Comparison of ENCODE assay signal across 8 cellular contexts in the genomic region with DNA sequence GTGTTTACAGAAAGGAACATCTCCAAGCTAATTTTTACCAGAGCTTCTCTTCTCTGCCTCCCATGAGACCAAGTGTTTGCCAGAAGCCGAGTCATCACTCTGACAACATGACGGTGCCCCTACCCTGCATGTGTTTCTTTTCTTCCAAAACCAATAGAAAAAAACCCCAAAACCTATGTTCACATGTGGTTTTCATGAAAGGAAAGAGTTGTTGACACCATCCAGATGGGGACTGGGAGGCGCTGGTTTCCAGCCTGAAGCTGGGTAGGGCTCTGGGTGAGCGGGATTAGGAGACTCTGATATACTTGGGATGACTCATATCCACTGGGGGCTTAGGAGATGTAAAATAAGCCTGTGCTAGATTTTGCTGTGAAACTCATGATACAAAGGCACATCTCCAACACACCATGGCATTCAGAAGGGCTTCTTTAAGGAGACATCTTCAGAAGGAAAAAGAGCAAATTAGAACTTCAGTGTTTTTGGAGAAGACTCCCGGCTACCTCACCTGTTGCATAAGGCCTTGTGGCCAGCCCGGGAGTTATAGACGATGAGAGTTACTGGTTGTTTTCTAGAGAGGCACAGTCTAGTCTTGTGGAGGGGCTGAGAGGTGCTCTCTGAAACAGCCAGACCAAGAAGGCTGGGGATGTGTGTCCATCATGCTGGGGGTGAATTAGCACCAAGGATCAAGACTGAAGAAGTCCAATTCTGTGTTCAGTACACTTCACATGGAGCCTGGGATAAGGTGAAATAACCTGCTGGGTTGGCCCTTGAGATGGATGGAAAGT.
DNase-seq lines count a peak whose midpoint lies in the region; ATAC-seq and TF ChIP-seq lines count a peak whose summit lies in the region.

No MANE protein-coding gene starts in this region.

- H3K27me3 ChIP-seq in BLaER1, result no peaks in the 10 kb centered on the region

- peak overlapping the region; percentile 42 for H3K27ac Mint-ChIP-seq in dendritic cell treated with granulocyte-macrophage colony-stimulating factor and Interleukin-4, amounts not matched to agents 40 ng/mL and 50 ng/mL, for 4 days

- H3K27me3 Mint-ChIP-seq in dendritic cell treated with granulocyte-macrophage colony-stimulating factor and Interleukin-4, amounts not matched to agents 40 ng/mL and 50 ng/mL, for 4 days, result no peaks in the 10 kb centered on the region

- H3K4me3 ChIP-seq in BLaER1, result no peak overlapping the region

- no peaks in the 10 kb centered on the region for H4K20me1 ChIP-seq in BLaER1

- H3K4me2 ChIP-seq in BLaER1, result peak overlapping the region; percentile 23; the same call in 1 of the 2 replicates

- peaks cover 23% of the 10 kb centered on the region for H3K9me3 Mint-ChIP-seq in dendritic cell treated with granulocyte-macrophage colony-stimulating factor and Interleukin-4, amounts not matched to agents 40 ng/mL and 50 ng/mL, for 4 days

- H3K9me3 ChIP-seq in BLaER1, result no peaks in the 10 kb centered on the region

- H3K36me3 ChIP-seq in BLaER1, result no peaks in the 10 kb centered on the region

- no peak for DNase-seq in GM19238 (ENCODE audit: insufficient read length, low spot score)
- DNase-seq in HK-2 (ENCODE audit: unreplicated experiment), result no peak
- DNase-seq in GDM1 (lab: John Stamatoyannopoulos, UW), result no peak
- DNase-seq in AG08396 (ENCODE audit: low spot score), result no peak

- H3K4me3 Mint-ChIP-seq in dendritic cell treated with granulocyte-macrophage colony-stimulating factor and Interleukin-4, amounts not matched to agents 40 ng/mL and 50 ng/mL, for 4 days, result no peak overlapping the region

- no peak overlapping the region for H3K9ac ChIP-seq in BLaER1

- TF ChIP-seq POLR2A in GM19099 (IDR thresholded peaks at IDR 0.05; ENCODE audit: extremely low read depth, insufficient read length, low read depth), result peak; percentile 26

- H3K27ac ChIP-seq in BLaER1, result no peak overlapping the region

- intact Hi-C loops in dendritic cell treated with granulocyte-macrophage colony-stimulating factor and Interleukin-4, amounts not matched to agents 40 ng/mL and 50 ng/mL, for 4 days (cut with micrococcal nuclease), result no loop called here

- peaks cover 23% of the 10 kb centered on the region for H3K4me1 ChIP-seq in BLaER1

- H3K36me3 Mint-ChIP-seq in dendritic cell treated with granulocyte-macrophage colony-stimulating factor and Interleukin-4, amounts not matched to agents 40 ng/mL and 50 ng/mL, for 4 days (ENCODE audit: low read depth), result peaks cover 7% of the 10 kb centered on the region

- ATAC-seq in HG03342 (IDR thresholded peaks at IDR 0.05; ENCODE audit: unreplicated experiment), result peak; percentile 43

- H3K4me1 Mint-ChIP-seq in dendritic cell treated with granulocyte-macrophage colony-stimulating factor and Interleukin-4, amounts not matched to agents 40 ng/mL and 50 ng/mL, for 4 days (ENCODE audit: low read depth), result peaks cover 51% of the 10 kb centered on the region
